Comparison of ENCODE assay signal across 8 cellular contexts in genomic region chr3:48472923-48473616, GRCh38. TPM values are rescaled to one million over a fixed set of nuclear protein-coding genes. Genes with fewer than 3 reads are reported as not detected.
DNase-seq lines count a peak whose midpoint lies in the region; ATAC-seq and TF ChIP-seq lines count a peak whose summit lies in the region.

No MANE protein-coding gene starts in this region.

- H3K36me3 Mint-ChIP-seq in H9 (ENCODE audit: insufficient read depth in 1 of 3, low read depth in 3 of 3) (peaks cover 14 to 19% (median 18%) of the 10 kb centered on the region in 3 experiments), glutamatergic neuron (ENCODE audit: unreplicated experiment) (peaks cover 6% of the 10 kb centered on the region)
- H3K36me3 Mint-ChIP-seq in activated naive CD4-positive, alpha-beta T cell treated with anti-CD3 and anti-CD28 coated beads, Interleukin-2, amount 50 U/mL, for 24 hours: no peaks in the 10 kb centered on the region

- no peak overlapping the region; the same call in 1 of the 2 replicates for H3K4ac ChIP-seq in H9 (ENCODE audit: low read depth, low read length)

- peak overlapping the region; percentile 45 for H4K5ac ChIP-seq in H9 (ENCODE audit: insufficient read length, low read depth, low read length)

- H2BK120ac ChIP-seq in H9 (ENCODE audit: low read depth, low read length, poor library complexity, severe bottlenecking): no peak overlapping the region

- H3K79me1 ChIP-seq in H9 (ENCODE audit: insufficient read depth, low read depth, low read length, poor library complexity, severe bottlenecking): no peaks in the 10 kb centered on the region

- H3K4me1 ChIP-seq in H9 (ENCODE audit: insufficient read depth, low read length) (peaks cover 7% of the 10 kb centered on the region; the same call in 1 of the 2 replicates), Loucy (ENCODE audit: insufficient read depth, low read length, poor library complexity, severe bottlenecking) (peaks cover 35% of the 10 kb centered on the region), testis (peaks cover 21% of the 10 kb centered on the region)

- intact Hi-C loops in testis (cut with DNase I; ENCODE audit: low total_unique reads): no loop called here

- H4K20me1 ChIP-seq in H9 (ENCODE audit: control insufficient read depth, insufficient read depth, insufficient read length) (no peaks in the 10 kb centered on the region), Loucy (ENCODE audit: insufficient read depth, low read length, poor library complexity, severe bottlenecking) (peaks cover 7% of the 10 kb centered on the region)

- peak overlapping the region; percentile 4 for H3K56ac ChIP-seq in H9 (ENCODE audit: insufficient read length, low read depth, low read length)

- H3K23me2 ChIP-seq in H9 (ENCODE audit: insufficient read length, low read depth, low read length, poor library complexity, severe bottlenecking): peaks cover 5% of the 10 kb centered on the region

- H2BK5ac ChIP-seq in H9 (ENCODE audit: insufficient read length, low read length): peak overlapping the region; percentile 30

- H3K9ac ChIP-seq in H9 (ENCODE audit: extremely low read depth, insufficient read length, low read length): peak overlapping the region; percentile 84
- peak overlapping the region; percentile 74 for H3K9ac ChIP-seq in Loucy (ENCODE audit: low read depth, low read length, poor library complexity, severe bottlenecking)
- H3K9ac ChIP-seq in SK-N-MC (ENCODE audit: insufficient read length): peak overlapping the region; percentile 83

- H4K8ac ChIP-seq in H9 (replicated peaks; ENCODE audit: insufficient read length, low read depth, low read length): no peak overlapping the region

- H2AK5ac ChIP-seq in H9 (ENCODE audit: insufficient read length, low read length): no peak overlapping the region

- H2BK20ac ChIP-seq in H9 (ENCODE audit: low read depth, low read length, poor library complexity, severe bottlenecking): no peak overlapping the region

- ATAC-seq in omental fat pad (ENCODE audit: low FRiP score): peak; percentile 89

- no CpG with 5 or more reads among the region's 17 CpGs for WGBS in H9 (ENCODE audit: extremely low coverage, insufficient read length, low lambda C conversion rate)
- WGBS in testis, 2 donors: 21 to 22% methylated on average over 15 to 17 of the region's 17 CpGs

- H3K79me2 ChIP-seq in H9 (ENCODE audit: insufficient read depth, low read length): no peaks in the 10 kb centered on the region; the same call in 1 of the 2 replicates
- peaks cover 46% of the 10 kb centered on the region for H3K79me2 ChIP-seq in Loucy (ENCODE audit: insufficient read depth, low read length)

- H3K4me3 Mint-ChIP-seq in H9: peak overlapping the region; percentile 84 to 88
- H3K4me3 Mint-ChIP-seq in activated naive CD4-positive, alpha-beta T cell treated with anti-CD3 and anti-CD28 coated beads, Interleukin-2, amount 50 U/mL, for 24 hours: peak overlapping the region; percentile 84
- H3K4me3 Mint-ChIP-seq in glutamatergic neuron (ENCODE audit: unreplicated experiment): peak overlapping the region; percentile 99

- H3K27ac Mint-ChIP-seq in H9 (peak overlapping the region; percentile 98 to 99 (median 99)), glutamatergic neuron (ENCODE audit: unreplicated experiment) (peak overlapping the region; percentile 100)
- peak overlapping the region; percentile 92 for H3K27ac Mint-ChIP-seq in activated naive CD4-positive, alpha-beta T cell treated with anti-CD3 and anti-CD28 coated beads, Interleukin-2, amount 50 U/mL, for 24 hours

- peaks cover 3% of the 10 kb centered on the region; the same call in 1 of the 2 replicates for H3K36me3 ChIP-seq in Loucy (ENCODE audit: insufficient read depth, low read length)
- no peaks in the 10 kb centered on the region for H3K36me3 ChIP-seq in SK-N-MC (ENCODE audit: insufficient read depth, low read length)
- H3K36me3 ChIP-seq in testis (ENCODE audit: low read depth, missing control alignments): no peaks in the 10 kb centered on the region

- peak overlapping the region; percentile 21 for H4K91ac ChIP-seq in H9 (ENCODE audit: insufficient read length, low read depth, low read length)

- no peak overlapping the region for H2BK15ac ChIP-seq in H9 (ENCODE audit: low read depth, low read length)

- H3K23ac ChIP-seq in H9 (ENCODE audit: insufficient read length, low read depth, low read length): no peak overlapping the region

- no peaks in the 10 kb centered on the region; a peak in 1 of 5 replicates for H3K9me3 Mint-ChIP-seq in H9
- H3K9me3 Mint-ChIP-seq in activated naive CD4-positive, alpha-beta T cell treated with anti-CD3 and anti-CD28 coated beads, Interleukin-2, amount 50 U/mL, for 24 hours: no peaks in the 10 kb centered on the region
- H3K9me3 Mint-ChIP-seq in glutamatergic neuron (ENCODE audit: unreplicated experiment): peaks cover 2% of the 10 kb centered on the region

- H3F3A ChIP-seq in Loucy (ENCODE audit: low read depth): no peaks in the 10 kb centered on the region

- H2AFZ ChIP-seq in H9 (ENCODE audit: low read length): no peak overlapping the region
- peak overlapping the region; percentile 97 for H2AFZ ChIP-seq in Loucy (ENCODE audit: low read length)

- no peak overlapping the region for H3T11ph ChIP-seq in H9 (ENCODE audit: low read length)

- peaks cover 35 to 41% of the 10 kb centered on the region in 2 experiments for H3K4me1 Mint-ChIP-seq in H9
- peaks cover 53% of the 10 kb centered on the region for H3K4me1 Mint-ChIP-seq in activated naive CD4-positive, alpha-beta T cell treated with anti-CD3 and anti-CD28 coated beads, Interleukin-2, amount 50 U/mL, for 24 hours
- peaks cover 25% of the 10 kb centered on the region for H3K4me1 Mint-ChIP-seq in glutamatergic neuron (ENCODE audit: low read depth, unreplicated experiment)

- H3K27me3 ChIP-seq in H9 (ENCODE audit: insufficient read depth, low read length) (no peaks in the 10 kb centered on the region), Loucy (ENCODE audit: insufficient read depth, low read length, poor library complexity, severe bottlenecking) (no peaks in the 10 kb centered on the region), testis (no peaks in the 10 kb centered on the region)

- no peaks in the 10 kb centered on the region; the same call in 1 of the 2 replicates for H3K27me3 Mint-ChIP-seq in H9 (ENCODE audit: low read depth)
- H3K27me3 Mint-ChIP-seq in activated naive CD4-positive, alpha-beta T cell treated with anti-CD3 and anti-CD28 coated beads, Interleukin-2, amount 50 U/mL, for 24 hours: no peaks in the 10 kb centered on the region
- H3K27me3 Mint-ChIP-seq in glutamatergic neuron (ENCODE audit: unreplicated experiment): peaks cover 10% of the 10 kb centered on the region

- DNase-seq in GM03348 (ENCODE audit: low spot score) (peak; percentile 89), H9 (peak; percentile 98), SK-N-MC (ENCODE audit: low read depth, low spot score) (peak; percentile 44), glutamatergic neuron (peak; percentile 96), omental fat pad (ENCODE audit: low spot score) (peak; percentile 78), testis (peak; percentile 90)

- peak; percentile 29 for TF ChIP-seq POLR2A in testis (IDR thresholded peaks at IDR 0.05)

- H3K18ac ChIP-seq in H9 (ENCODE audit: insufficient read length, low read depth, low read length): peak overlapping the region; percentile 97

- H2BK12ac ChIP-seq in H9 (ENCODE audit: insufficient read length, low read depth, low read length): no peak overlapping the region

- H3K9me3 ChIP-seq in H9 (ENCODE audit: control insufficient read depth, low read depth, low read length): no peaks in the 10 kb centered on the region
- no peaks in the 10 kb centered on the region for H3K9me3 ChIP-seq in Loucy (ENCODE audit: insufficient read depth, low read depth, low read length)
- no peaks in the 10 kb centered on the region for H3K9me3 ChIP-seq in SK-N-MC (ENCODE audit: low read depth, low read length)
- H3K9me3 ChIP-seq in testis: no peaks in the 10 kb centered on the region

- peak; percentile 68 for TF ChIP-seq CTCF in H9 (conservative IDR thresholded peaks at IDR 0.05)
- TF ChIP-seq CTCF in Loucy (conservative IDR thresholded peaks at IDR 0.05; ENCODE audit: low read length): peak; percentile 81
- peak; percentile 78 for TF ChIP-seq CTCF in glutamatergic neuron (IDR thresholded peaks at IDR 0.05; ENCODE audit: partially characterized antibody, unreplicated experiment)
- no peak for TF ChIP-seq CTCF in omental fat pad (IDR thresholded peaks at IDR 0.05)
- peak in 2 of 3 experiments; percentile 40 to 48 for TF ChIP-seq CTCF in testis (IDR thresholded peaks at IDR 0.05)

- H3K4me3 ChIP-seq in Loucy (ENCODE audit: low read length, poor library complexity, severe bottlenecking) (peak overlapping the region; percentile 73), SK-N-MC (peak overlapping the region; percentile 89), testis (peak overlapping the region; percentile 75 to 76)

- H3K9me2 ChIP-seq in Loucy (replicated peaks; ENCODE audit: low read depth, low read length): no peaks in the 10 kb centered on the region

- peak overlapping the region; percentile 75 for H3K27ac ChIP-seq in H9 (ENCODE audit: insufficient read length, low read depth, low read length)
- peak overlapping the region; percentile 85 for H3K27ac ChIP-seq in SK-N-MC
- H3K27ac ChIP-seq in testis: peak overlapping the region; percentile 95 to 98

- peak overlapping the region; percentile 97 for H3K14ac ChIP-seq in H9 (ENCODE audit: insufficient read depth, low read length)

- H3K4me2 ChIP-seq in H9 (ENCODE audit: insufficient read depth, insufficient read length, low read length) (peak overlapping the region; percentile 67), Loucy (ENCODE audit: low read depth, low read length, poor library complexity, severe bottlenecking) (peak overlapping the region; percentile 81)

RNA-seq across cellular contexts. Expression of gene ATRIP, which starts 26.5 kb away (rescaled TPM):
- 16.3 and 17.5 TPM in 2 replicates for total RNA-seq in H9 (2021)
- 15.8 TPM for total RNA-seq in glutamatergic neuron (ENCODE audit: unreplicated experiment)
- total RNA-seq in omental fat pad: 1 to 10 TPM; 4.0 to 6.5 (median 5.5) TPM
- 10 to 100 TPM; 25.0 to 26.3 TPM for total RNA-seq in testis
- 56.5 TPM for polyA plus RNA-seq in testis (ENCODE audit: insufficient read depth, low read depth, low replicate concordance)

RNA-seq across cellular contexts. Expression of gene SHISA5, which starts 30.9 kb away (rescaled TPM):
- total RNA-seq in H9 (2021) (171 and 174 TPM in 2 replicates), glutamatergic neuron (ENCODE audit: unreplicated experiment) (261 TPM), omental fat pad (100 to 1,000 TPM in 3 of 4 donors, 10 to 100 TPM in 1; 99.5 to 120 (median 118) TPM), testis (100 to 1,000 TPM; 101 to 146 TPM)
- 117 TPM for polyA plus RNA-seq in testis (ENCODE audit: insufficient read depth, low read depth, low replicate concordance)

RNA-seq across cellular contexts. Expression of gene TMA7, which starts 33.0 kb away (rescaled TPM):
- total RNA-seq in H9 (2021): 305 and 309 TPM in 2 replicates
- 154 TPM for total RNA-seq in glutamatergic neuron (ENCODE audit: unreplicated experiment)
- total RNA-seq in omental fat pad: 100 to 1,000 TPM; 239 to 266 (median 255) TPM
- total RNA-seq in testis: 100 to 1,000 TPM; 380 to 393 TPM
- polyA plus RNA-seq in testis (ENCODE audit: insufficient read depth, low read depth, low replicate concordance): 425 TPM

RNA-seq across cellular contexts. Expression of gene CCDC51, which starts 33.2 kb away (rescaled TPM):
- total RNA-seq in H9 (2021): 20.0 and 22.0 TPM in 2 replicates
- 15.3 TPM for total RNA-seq in glutamatergic neuron (ENCODE audit: unreplicated experiment)
- total RNA-seq in omental fat pad: 10 to 100 TPM; 11.6 to 15.1 (median 13.6) TPM
- 10 to 100 TPM; 11.7 to 16.0 TPM for total RNA-seq in testis
- polyA plus RNA-seq in testis (ENCODE audit: insufficient read depth, low read depth, low replicate concordance): 16.0 TPM

RNA-seq across cellular contexts. Expression of gene PLXNB1, which starts 43.2 kb away (rescaled TPM):
- total RNA-seq in H9 (2021): 175 and 184 TPM in 2 replicates
- total RNA-seq in glutamatergic neuron (ENCODE audit: unreplicated experiment): 195 TPM
- 10 to 100 TPM; 66.7 to 91.3 (median 77.1) TPM for total RNA-seq in omental fat pad
- total RNA-seq in testis: 10 to 100 TPM; 70.2 to 79.2 TPM
- polyA plus RNA-seq in testis (ENCODE audit: insufficient read depth, low read depth, low replicate concordance): 41.5 TPM

Comparison
In these comparisons a context has a peak if more than half of its experiments do, and no peak if none do; other contexts are left out.
1. Peak in every context shown above with its lines: DNase-seq, ATAC-seq, H3K4me3 ChIP-seq and H3K27ac ChIP-seq.
2. DNase-seq: peak in every context shown above with its lines; median percentile 98 in H9; 96 in glutamatergic neuron; 90 in testis; 89 in GM03348; 78 in omental fat pad; 44 in SK-N-MC.
3. CTCF ChIP-seq: peak in H9 (single experiment), Loucy (single experiment), glutamatergic neuron (single experiment) and testis (2 of 3); none in omental fat pad (0 of 3).